ENCODE assay signal across 15 cellular contexts in genomic region chr20:61562897-61563504, GRCh38.
A peak's percentile ranks its signal among the peaks of the same experiment; 100 is the strongest.
DNase-seq lines count a peak whose midpoint lies in the region; ATAC-seq and TF ChIP-seq lines count a peak whose summit lies in the region.
"Had no signal": no experiment of that assay in that cellular context is flagged by ENCODE, and none has a peak within 500 bp of the region (broad histone marks: within the 10 kb centered on the region; RNA-seq: fewer than 3 reads in every experiment).

No MANE protein-coding gene starts in this region.

- no peak overlapping the region for H2AK5ac ChIP-seq in IMR-90 (ENCODE audit: low read depth, low read length)

- intact Hi-C loops in IMR-90 (cut with micrococcal nuclease) = no loop called here
- intact Hi-C loops in left lung (cut with DNase I) = no loop called here
- intact Hi-C loops in adrenal gland (cut with DNase I) = no loop called here

- H3K27ac ChIP-seq in IMR-90 (ENCODE audit: insufficient read depth, low read length) = no peak overlapping the region
- H3K27ac ChIP-seq in left lung = no peak overlapping the region
- no peak overlapping the region for H3K27ac ChIP-seq in osteoblast (ENCODE audit: low read depth, low read length)
- no peak overlapping the region for H3K27ac ChIP-seq in adrenal gland
- H3K27ac ChIP-seq: BLaER1 treated with 17β-estradiol and CSF1 and Interleukin-3, amounts not matched to agents 10 nM and 100 nM had no signal

- CTCF ChIA-PET in IMR-90 (lab: Yijun Ruan, JAX) = no interaction called here

- peaks cover 0 to 4% (median 0%) of the 10 kb centered on the region in 3 donors for H3K27me3 Mint-ChIP-seq in immature natural killer cell (ENCODE audit: low read depth in 3 of 3)
- H3K27me3 Mint-ChIP-seq: CD4-positive, CD25-positive, alpha-beta regulatory T cell had no signal

- TF ChIP-seq CTCF in IMR-90 (conservative IDR thresholded peaks at IDR 0.05; ENCODE audit: low read depth, low read length) (no peak), left lung (IDR thresholded peaks at IDR 0.05) (no peak), osteoblast (IDR thresholded peaks at IDR 0.05; ENCODE audit: extremely low read depth, low read depth, low read length) (no peak), adrenal gland (IDR thresholded peaks at IDR 0.05) (no peak)

- no peak overlapping the region for H3K18ac ChIP-seq in IMR-90 (ENCODE audit: low read depth, low read length)

- H2AK9ac ChIP-seq in IMR-90 (replicated peaks; ENCODE audit: low read depth, low read length, poor library complexity) = peak overlapping the region; percentile 31

- H3K27ac Mint-ChIP-seq in immature natural killer cell = no peak overlapping the region
- H3K27ac Mint-ChIP-seq: CD4-positive, CD25-positive, alpha-beta regulatory T cell; HFFc6 had no signal

- no peak overlapping the region for H3K9ac ChIP-seq in IMR-90 (ENCODE audit: low read depth, low read length)
- H3K9ac ChIP-seq: BLaER1 treated with 17β-estradiol and CSF1 and Interleukin-3, amounts not matched to agents 10 nM and 100 nM had no signal

- dilution Hi-C loops in IMR-90 (cut with HindIII; ENCODE audit: low sequenced_read_pairs, unreplicated experiment) = no loop called here

- H3K79me1 ChIP-seq in IMR-90 (ENCODE audit: low read depth in 1 of 2, low read length in 2 of 2) = no peaks in the 10 kb centered on the region; a peak in 1 of 4 replicates

- no peak overlapping the region for H3K4ac ChIP-seq in IMR-90 (ENCODE audit: low read depth, low read length)

- H3K9me3 ChIP-seq in IMR-90 (ENCODE audit: control insufficient read depth, insufficient read depth, low read length) = no peaks in the 10 kb centered on the region
- H3K9me3 ChIP-seq in left lung = peaks cover 0 to 21% of the 10 kb centered on the region in 2 donors
- no peaks in the 10 kb centered on the region for H3K9me3 ChIP-seq in osteoblast (ENCODE audit: low read depth, low read length)
- no peaks in the 10 kb centered on the region for H3K9me3 ChIP-seq in adrenal gland (replicated peaks in 1 of 3)
- H3K9me3 ChIP-seq: BLaER1 treated with 17β-estradiol and CSF1 and Interleukin-3, amounts not matched to agents 10 nM and 100 nM had no signal

- TF ChIP-seq POLR2A in IMR-90 (IDR thresholded peaks at IDR 0.05; ENCODE audit: low read depth, low read length) (no peak), adrenal gland (IDR thresholded peaks at IDR 0.05) (no peak)

- H3K27me3 ChIP-seq in IMR-90 (ENCODE audit: control insufficient read depth, insufficient read depth, low read length) (no peaks in the 10 kb centered on the region), left lung (peaks cover 0 to 13% of the 10 kb centered on the region in 2 donors), osteoblast (ENCODE audit: insufficient read depth, low read length) (no peaks in the 10 kb centered on the region), adrenal gland (no peaks in the 10 kb centered on the region)
- H3K27me3 ChIP-seq: BLaER1 treated with 17β-estradiol and CSF1 and Interleukin-3, amounts not matched to agents 10 nM and 100 nM had no signal

- no peak overlapping the region for H2AFZ ChIP-seq in IMR-90 (replicated peaks; ENCODE audit: low read length, poor library complexity)
- no peak overlapping the region for H2AFZ ChIP-seq in osteoblast (ENCODE audit: low read length)

- WGBS in IMR-90 (ENCODE audit: extremely low coverage in 2 of 2, insufficient read length in 1 of 2), 2 experiments = 100% methylated on average over 2 of the region's 16 CpGs; no CpG with 5 or more reads in 1 of the 2 experiments
- 60 to 68% (median 64%) methylated on average over 9 to 16 of the region's 16 CpGs for WGBS in adrenal gland, 4 donors

- H2BK20ac ChIP-seq in IMR-90 (ENCODE audit: low read depth, low read length) = no peak overlapping the region

- H4K20me1 ChIP-seq in IMR-90 (ENCODE audit: insufficient read depth, low read length) (no peaks in the 10 kb centered on the region), osteoblast (ENCODE audit: insufficient read depth, low read length) (no peaks in the 10 kb centered on the region)

- no peak overlapping the region for H3K4me3 ChIP-seq in IMR-90 (ENCODE audit: insufficient read depth, low read depth, low read length)
- no peak overlapping the region for H3K4me3 ChIP-seq in left lung
- H3K4me3 ChIP-seq in osteoblast (ENCODE audit: insufficient read depth, low read length) = no peak overlapping the region
- no peak overlapping the region for H3K4me3 ChIP-seq in adrenal gland
- H3K4me3 ChIP-seq: BLaER1 treated with 17β-estradiol and CSF1 and Interleukin-3, amounts not matched to agents 10 nM and 100 nM had no signal

- H3K36me3 ChIP-seq in IMR-90 (ENCODE audit: control insufficient read depth, insufficient read depth, low read length) (no peaks in the 10 kb centered on the region), left lung (no peaks in the 10 kb centered on the region), osteoblast (ENCODE audit: insufficient read depth, low read length) (no peaks in the 10 kb centered on the region), adrenal gland (replicated peaks in 1 of 2) (no peaks in the 10 kb centered on the region)
- H3K36me3 ChIP-seq: BLaER1 treated with 17β-estradiol and CSF1 and Interleukin-3, amounts not matched to agents 10 nM and 100 nM had no signal

- H3K4me2 ChIP-seq in IMR-90 (ENCODE audit: low read depth, low read length) = no peak overlapping the region
- H3K4me2 ChIP-seq in osteoblast (ENCODE audit: insufficient read depth, low read length) = no peak overlapping the region
- H3K4me2 ChIP-seq: BLaER1 treated with 17β-estradiol and CSF1 and Interleukin-3, amounts not matched to agents 10 nM and 100 nM had no signal

- no peak overlapping the region for H4K5ac ChIP-seq in IMR-90 (ENCODE audit: low read depth, low read length)

- DNase-seq in DMS79 (lab: John Stamatoyannopoulos, UW) (peak; percentile 42), IMR-90 (no peak), left lung (no peak), osteoblast (ENCODE audit: insufficient read length, low spot score, missing footprints) (peak; percentile 43), adrenal gland (no peak), immature natural killer cell (no peak)
- DNase-seq: 8988T; CD4-positive, CD25-positive, alpha-beta regulatory T cell; DMS53; GOT3; HCEC 1CT; HFFc6 had no signal

- no peaks in the 10 kb centered on the region for H3K4me1 ChIP-seq in IMR-90 (ENCODE audit: control insufficient read depth, insufficient read depth, low read length)
- H3K4me1 ChIP-seq in left lung = no peaks in the 10 kb centered on the region
- H3K4me1 ChIP-seq in osteoblast (ENCODE audit: insufficient read depth, low read length) = peaks cover 4% of the 10 kb centered on the region
- no peaks in the 10 kb centered on the region for H3K4me1 ChIP-seq in adrenal gland (replicated peaks in 1 of 2)
- H3K4me1 ChIP-seq: BLaER1 treated with 17β-estradiol and CSF1 and Interleukin-3, amounts not matched to agents 10 nM and 100 nM had no signal

- no peak overlapping the region for H2BK5ac ChIP-seq in IMR-90 (ENCODE audit: low read depth, low read length, poor library complexity, severe bottlenecking)

- no peak overlapping the region for H3K14ac ChIP-seq in IMR-90 (replicated peaks; ENCODE audit: low read depth, low read length)

- no peak for TF ChIP-seq RAD21 in IMR-90 (IDR thresholded peaks at IDR 0.05; ENCODE audit: low read length)

- H2BK15ac ChIP-seq in IMR-90 (ENCODE audit: low read depth, low read length) = no peak overlapping the region

- H3K9me1 ChIP-seq in IMR-90 (ENCODE audit: insufficient read depth, low read length) = no peaks in the 10 kb centered on the region; the same call in 1 of the 2 replicates

- no peaks in the 10 kb centered on the region for H3K4me1 Mint-ChIP-seq in immature natural killer cell
- H3K4me1 Mint-ChIP-seq: CD4-positive, CD25-positive, alpha-beta regulatory T cell had no signal

- in situ Hi-C loops in IMR-90 (cut with MboI; ENCODE audit: low sequenced_read_pairs) = no loop called here

- no peaks in the 10 kb centered on the region for H3K36me3 Mint-ChIP-seq in immature natural killer cell
- H3K36me3 Mint-ChIP-seq: CD4-positive, CD25-positive, alpha-beta regulatory T cell had no signal

- H3K4me3 Mint-ChIP-seq in immature natural killer cell = no peak overlapping the region
- H3K4me3 Mint-ChIP-seq: HFFc6 had no signal

- no peak overlapping the region for H3K23ac ChIP-seq in IMR-90 (ENCODE audit: low read depth, low read length)

- H4K91ac ChIP-seq in IMR-90 (ENCODE audit: insufficient read depth, low read depth, low read length) = no peak overlapping the region

- POLR2A ChIA-PET in IMR-90 (lab: Charles Lee; ENCODE audit: unreplicated experiment) = no interaction called here

- H3K79me2 ChIP-seq in osteoblast (ENCODE audit: insufficient read depth, low read length) = no peaks in the 10 kb centered on the region

- H2BK120ac ChIP-seq in IMR-90 (ENCODE audit: low read depth, low read length) = no peak overlapping the region

- no TSS peak for BruUV-seq in IMR-90 (replicated peaks; lab: Mats Ljungman, UMichigan)

- no peak overlapping the region for H3K56ac ChIP-seq in IMR-90 (ENCODE audit: extremely low read depth, insufficient read depth, low read length)

- H4K8ac ChIP-seq in IMR-90 (ENCODE audit: low read depth in 2 of 2, low read length in 2 of 2) = no peak overlapping the region

- ATAC-seq in IMR-90 (ENCODE audit: low read depth) (no peak), left lung (peak; percentile 41), HG02970 (IDR thresholded peaks at IDR 0.05; ENCODE audit: low FRiP score, unreplicated experiment) (no peak), HG02678 (IDR thresholded peaks at IDR 0.05; ENCODE audit: unreplicated experiment) (no peak)

- H3K9me3 Mint-ChIP-seq in immature natural killer cell = peaks cover 0 to 5% (median 1%) of the 10 kb centered on the region in 6 donors
- H3K9me3 Mint-ChIP-seq: CD4-positive, CD25-positive, alpha-beta regulatory T cell; HFFc6 had no signal

TF ChIP-seq in IMR-90, 13 proteins besides CTCF, POLR2A, EP300 and RAD21:
- TF ChIP-seq CEBPB (IDR thresholded peaks at IDR 0.05; ENCODE audit: low read depth, low read length) (no peak), RFX5 (IDR thresholded peaks at IDR 0.05; ENCODE audit: low read depth, low read length) (no peak), NFE2L2 (IDR thresholded peaks at IDR 0.05; ENCODE audit: low read depth, low read length) (no peak), MAFK (IDR thresholded peaks at IDR 0.05; ENCODE audit: low read depth, low read length) (no peak)

Comparison
In these comparisons a context has a peak if more than half of its experiments do, and no peak if none do; other contexts are left out.
1. DNase-seq: peak in DMS79 (single experiment) and osteoblast (single experiment); none in IMR-90 (single experiment), left lung (0 of 2), adrenal gland (0 of 7) and immature natural killer cell (0 of 3).